In genomic region chr12:111406474-111407370, GRCh38 we compare ENCODE assay signal across 8 cellular contexts. TPM values are rescaled to one million over a fixed set of nuclear protein-coding genes. Genes with fewer than 3 reads are reported as not detected.
DNase-seq lines count a peak whose midpoint lies in the region; TF ChIP-seq lines count a peak whose summit lies in the region.

No MANE protein-coding gene starts in this region.

- peak overlapping the region; percentile 72 for H3K27ac ChIP-seq in cingulate gyrus (ENCODE audit: low read depth, low read length)
- peak overlapping the region; percentile 86 for H3K27ac ChIP-seq in suprapubic skin

- DNase-seq in H7: peak; percentile 78
- DNase-seq in T-helper 22 cell (ENCODE audit: low read depth): peak; percentile 61
- peak; percentile 28 for DNase-seq in midbrain (lab: John Stamatoyannopoulos, UW)
- no peak for DNase-seq in suprapubic skin (ENCODE audit: low spot score in 2 of 2)
- no peak for DNase-seq in NCI-H146 (lab: John Stamatoyannopoulos, UW)
- no peak for DNase-seq in glomerular visceral epithelial cell (ENCODE audit: extremely low spot score)
- no peak for DNase-seq in NCI-H2171 treated with DMSO at 0.1 percent for 48 hours (lab: John Stamatoyannopoulos, UW)

- TF ChIP-seq EP300 in suprapubic skin (IDR thresholded peaks at IDR 0.05): no peak

- TF ChIP-seq CTCF in suprapubic skin (IDR thresholded peaks at IDR 0.05): no peak

- H3K4me3 ChIP-seq in H7 (ENCODE audit: insufficient read depth, low read depth, low read length) (peak overlapping the region; percentile 79), suprapubic skin (peak overlapping the region; percentile 75)

- H3K9me3 ChIP-seq in suprapubic skin: no peaks in the 10 kb centered on the region

- peaks cover 80% of the 10 kb centered on the region for H3K4me1 ChIP-seq in suprapubic skin

- H3K36me3 ChIP-seq in H7 (replicated peaks; ENCODE audit: control insufficient read depth, insufficient read depth, low read length) (no peaks in the 10 kb centered on the region; the same call in 1 of the 2 replicates), suprapubic skin (no peaks in the 10 kb centered on the region)

- H3K27me3 ChIP-seq in H7 (ENCODE audit: control insufficient read depth, insufficient read depth, low read length): no peaks in the 10 kb centered on the region
- no peaks in the 10 kb centered on the region for H3K27me3 ChIP-seq in suprapubic skin

- WGBS in suprapubic skin: 26% methylated on average over 18 of the region's 32 CpGs

- TF ChIP-seq POLR2A in suprapubic skin (IDR thresholded peaks at IDR 0.05): no peak

RNA-seq across cellular contexts. Expression of gene SH2B3, which starts 1.0 kb away (rescaled TPM):
- 21.8 and 26.8 TPM in 2 replicates for total RNA-seq in H7 (2014; rRNA removed; shearing (Covaris generic))
- total RNA-seq in suprapubic skin: 1 to 10 TPM; 3.4 to 7.1 (median 4.2) TPM

RNA-seq across cellular contexts. Expression of gene PHETA1, which starts 37.8 kb away (rescaled TPM):
- total RNA-seq in H7 (2014; rRNA removed; shearing (Covaris generic)): 7.1 and 10.1 TPM in 2 replicates
- 10 to 100 TPM; 15.9 to 25.7 (median 23.2) TPM for total RNA-seq in suprapubic skin

Comparison
In these comparisons a context has a peak if more than half of its experiments do, and no peak if none do; other contexts are left out.
1. DNase-seq: peak in H7 (single experiment), T-helper 22 cell (single experiment) and midbrain (single experiment); none in suprapubic skin (0 of 2), NCI-H146 (single experiment), glomerular visceral epithelial cell (single experiment) and NCI-H2171 treated with DMSO at 0.1 percent for 48 hours (single experiment).